Comparison of ENCODE assay signal across 8 cellular contexts in the genomic region with DNA sequence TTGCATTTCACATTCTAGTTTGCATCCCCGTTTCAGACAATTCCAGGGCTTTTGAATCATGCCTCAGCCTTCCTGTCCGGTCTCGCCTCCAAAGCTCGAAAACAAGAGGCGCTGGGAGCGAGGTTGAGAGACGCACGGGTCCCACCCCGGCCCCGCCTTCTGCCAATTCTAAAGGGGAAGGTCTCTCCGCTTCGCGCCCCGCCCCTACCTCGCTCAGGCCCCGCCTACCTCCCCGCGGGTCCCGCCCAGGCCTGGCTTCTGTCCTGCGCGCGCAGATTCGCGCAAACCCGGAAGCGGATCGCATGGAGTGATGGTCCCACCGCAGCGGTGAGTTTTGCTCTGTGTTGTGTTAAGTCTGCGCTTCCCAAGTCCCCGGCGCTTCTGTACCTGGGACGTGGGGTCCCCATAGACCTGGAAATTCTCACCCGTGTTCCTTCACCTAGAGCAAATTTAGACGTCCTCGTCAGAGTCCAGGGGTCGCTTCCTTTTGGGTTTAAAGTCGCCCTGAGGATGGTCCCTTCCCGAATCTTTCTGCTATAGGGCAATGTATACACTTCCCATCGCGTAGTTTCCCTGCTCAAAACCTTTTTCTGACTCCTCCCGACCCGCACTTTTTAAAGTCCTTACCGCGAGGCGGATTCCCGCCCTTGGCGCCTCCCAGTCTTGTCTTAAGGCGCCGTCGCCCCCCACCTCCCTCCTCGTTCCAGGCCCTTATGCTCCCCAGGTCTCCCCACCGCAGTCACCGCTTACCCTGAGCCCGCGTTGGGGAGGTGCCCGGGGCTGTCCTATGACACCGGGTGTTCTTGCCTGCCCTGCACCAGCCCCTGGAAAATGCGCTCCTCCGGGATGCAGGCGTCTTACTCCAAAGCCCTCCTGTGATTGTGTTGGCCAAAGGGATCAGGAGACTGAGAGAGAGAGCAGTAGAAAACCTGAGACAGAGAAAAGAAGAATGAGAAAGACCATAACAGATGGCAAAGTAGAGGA. TPM values are rescaled to one million over a fixed set of nuclear protein-coding genes. Genes with fewer than 3 reads are reported as not detected.
DNase-seq lines count a peak whose midpoint lies in the region; TF ChIP-seq lines count a peak whose summit lies in the region.

A gene (plus strand): TSS at position 284 of the 984 bp plus-strand sequence. CDS start 7,559 bp downstream, outside the sequence.

- no peak for TF ChIP-seq EP300 in SK-N-SH (IDR thresholded peaks at IDR 0.05; ENCODE audit: borderline replicate concordance in 1 of 2, low read depth in 1 of 2, low read length in 1 of 2)

- H3K36me3 Mint-ChIP-seq in activated naive CD4-positive, alpha-beta T cell treated with anti-CD3 and anti-CD28 coated beads, Interleukin-2, amount 50 U/mL, for 24 hours, result peaks cover 33% of the 10 kb centered on the region
- H3K36me3 Mint-ChIP-seq in glutamatergic neuron (ENCODE audit: unreplicated experiment), result peaks cover 16% of the 10 kb centered on the region
- H3K36me3 Mint-ChIP-seq in osteocyte (ENCODE audit: unreplicated experiment), result peaks cover 12% of the 10 kb centered on the region

- peak within 1 kb of the TSS; percentile 90 for H3K27ac Mint-ChIP-seq in activated naive CD4-positive, alpha-beta T cell treated with anti-CD3 and anti-CD28 coated beads, Interleukin-2, amount 50 U/mL, for 24 hours
- peak within 1 kb of the TSS; percentile 75 for H3K27ac Mint-ChIP-seq in glutamatergic neuron (ENCODE audit: unreplicated experiment)
- H3K27ac Mint-ChIP-seq in osteocyte (ENCODE audit: unreplicated experiment), result peak within 1 kb of the TSS; percentile 88

- H3K9ac ChIP-seq in SK-N-SH, result peak within 1 kb of the TSS; percentile 76

- H4K20me1 ChIP-seq in SK-N-SH (ENCODE audit: insufficient read depth), result no peaks in the 10 kb centered on the region

- H3K27me3 ChIP-seq in SK-N-SH (ENCODE audit: insufficient read depth) (no peaks in the 10 kb centered on the region), thymus (ENCODE audit: control insufficient read depth, insufficient read depth) (no peaks in the 10 kb centered on the region)

- H3K4me1 Mint-ChIP-seq in activated naive CD4-positive, alpha-beta T cell treated with anti-CD3 and anti-CD28 coated beads, Interleukin-2, amount 50 U/mL, for 24 hours, result peaks cover 36% of the 10 kb centered on the region
- H3K4me1 Mint-ChIP-seq in glutamatergic neuron (ENCODE audit: low read depth, unreplicated experiment) (peaks cover 2% of the 10 kb centered on the region), osteocyte (ENCODE audit: unreplicated experiment) (peaks cover 6% of the 10 kb centered on the region)

- TF ChIP-seq CTCF in HEK293 (tag by site-specific recombination; IDR thresholded peaks at IDR 0.05), result no peak
- no peak for TF ChIP-seq CTCF in SK-N-SH (IDR thresholded peaks at IDR 0.05)
- no peak for TF ChIP-seq CTCF in glutamatergic neuron (IDR thresholded peaks at IDR 0.05; ENCODE audit: partially characterized antibody, unreplicated experiment)
- no peak for TF ChIP-seq CTCF in osteocyte (IDR thresholded peaks at IDR 0.05)

- peaks cover 21% of the 10 kb centered on the region for H3K79me2 ChIP-seq in SK-N-SH (ENCODE audit: insufficient read depth)

- H3K9me3 Mint-ChIP-seq in activated naive CD4-positive, alpha-beta T cell treated with anti-CD3 and anti-CD28 coated beads, Interleukin-2, amount 50 U/mL, for 24 hours, result peaks cover 12% of the 10 kb centered on the region
- peaks cover 5% of the 10 kb centered on the region for H3K9me3 Mint-ChIP-seq in glutamatergic neuron (ENCODE audit: unreplicated experiment)
- peaks cover 12% of the 10 kb centered on the region for H3K9me3 Mint-ChIP-seq in osteocyte (ENCODE audit: unreplicated experiment)

- peak within 1 kb of the TSS; percentile 97 for H2AFZ ChIP-seq in SK-N-SH (ENCODE audit: low read depth)

- H3K4me2 ChIP-seq in SK-N-SH, result peak within 1 kb of the TSS; percentile 91

- H3K4me3 ChIP-seq in HEK293 (ENCODE audit: low read depth, low read length) (peak within 1 kb of the TSS; percentile 90), SK-N-SH (ENCODE audit: low read depth in 2 of 2, low read length in 1 of 2) (peak within 1 kb of the TSS; percentile 73 to 91), thymus (ENCODE audit: low read length) (peak within 1 kb of the TSS; percentile 72)

- no peaks in the 10 kb centered on the region for H3K9me2 ChIP-seq in SK-N-SH

- WGBS in SK-N-SH (ENCODE audit: low lambda C conversion rate), result 0% methylated on average over 38 of the region's 61 CpGs
- under 1% methylated on average over 61 of the region's 61 CpGs for WGBS in thymus

- no peak for TF ChIP-seq RAD21 in SK-N-SH (IDR thresholded peaks at IDR 0.05; ENCODE audit: low read length)

- H3K9me3 ChIP-seq in HEK293 (ENCODE audit: control insufficient read depth, insufficient read depth, low read depth, low read length) (no peaks in the 10 kb centered on the region; the same call in 1 of the 2 replicates), SK-N-SH (no peaks in the 10 kb centered on the region), thymus (ENCODE audit: control insufficient read depth) (peaks cover 5% of the 10 kb centered on the region)

- peaks cover 4% of the 10 kb centered on the region for H3K27me3 Mint-ChIP-seq in activated naive CD4-positive, alpha-beta T cell treated with anti-CD3 and anti-CD28 coated beads, Interleukin-2, amount 50 U/mL, for 24 hours
- H3K27me3 Mint-ChIP-seq in glutamatergic neuron (ENCODE audit: unreplicated experiment), result peaks cover 4% of the 10 kb centered on the region
- H3K27me3 Mint-ChIP-seq in osteocyte (ENCODE audit: unreplicated experiment), result no peaks in the 10 kb centered on the region

- CTCF ChIA-PET in HEK293 (lab: Yijun Ruan, JAX) (no interaction called here), SK-N-SH (lab: Yijun Ruan, JAX) (interaction anchor here (1.3 to 1.8 kb wide), 2 partner anchors 25 to 138 kb away, joined by 3 to 5 read pairs; no protein-coding TSS in a partner anchor)

- DNase-seq in GM04503 (ENCODE audit: low read depth) (peak; percentile 59), MV-4-11 (lab: John Stamatoyannopoulos, UW) (peak; percentile 82), SK-N-SH (peak; percentile 91), glutamatergic neuron (peak; percentile 98), osteocyte (ENCODE audit: extremely low spot score, unreplicated experiment) (peak; percentile 99)

- H3K4me3 Mint-ChIP-seq in activated naive CD4-positive, alpha-beta T cell treated with anti-CD3 and anti-CD28 coated beads, Interleukin-2, amount 50 U/mL, for 24 hours, result peak within 1 kb of the TSS; percentile 94
- H3K4me3 Mint-ChIP-seq in glutamatergic neuron (ENCODE audit: unreplicated experiment) (peak within 1 kb of the TSS; percentile 90), osteocyte (ENCODE audit: unreplicated experiment) (peak within 1 kb of the TSS; percentile 91)

- no peak within 1 kb of the TSS for H3K27ac ChIP-seq in HEK293 (ENCODE audit: extremely low read depth, low read depth, low read length)
- peak within 1 kb of the TSS; percentile 56 to 57 for H3K27ac ChIP-seq in SK-N-SH (ENCODE audit: low read depth in 2 of 2, low read length in 1 of 2)
- H3K27ac ChIP-seq in thymus (ENCODE audit: low read depth), result peak within 1 kb of the TSS; percentile 79

- peaks cover 5% of the 10 kb centered on the region for H3F3A ChIP-seq in SK-N-SH (replicated peaks; ENCODE audit: insufficient read depth)

- peaks cover 6 to 11% of the 10 kb centered on the region in 2 experiments; a peak in 2 of 3 replicates for H3K36me3 ChIP-seq in HEK293 (ENCODE audit: control insufficient read depth in 2 of 2, insufficient read depth in 1 of 2, low read length in 2 of 2)
- H3K36me3 ChIP-seq in SK-N-SH (replicated peaks in 1 of 2; ENCODE audit: control insufficient read depth in 1 of 2, insufficient read depth in 2 of 2, low read length in 1 of 2), result no peaks in the 10 kb centered on the region
- peaks cover 15% of the 10 kb centered on the region for H3K36me3 ChIP-seq in thymus (ENCODE audit: control insufficient read depth, insufficient read depth)

- POLR2A ChIA-PET in HEK293 (lab: Yijun Ruan, JAX) (interaction anchor here (0.5 to 1.0 kb wide), 6 partner anchors 8 to 599 kb away, joined by 3 to 6 read pairs (median 4); a partner anchor contains a TSS), SK-N-SH (lab: Yijun Ruan, JAX) (interaction anchor here (0.7 kb wide), 1 partner anchor 38 kb away, joined by 3 read pairs; no protein-coding TSS in a partner anchor)

- H3K4me1 ChIP-seq in HEK293 (ENCODE audit: control insufficient read depth, insufficient read depth, low read length) (no peaks in the 10 kb centered on the region), SK-N-SH (ENCODE audit: control insufficient read depth in 1 of 2, insufficient read depth in 2 of 2, low read depth in 1 of 2, low read length in 1 of 2) (no peaks in the 10 kb centered on the region; a peak in 1 of 4 replicates), thymus (ENCODE audit: control insufficient read depth, insufficient read depth, low read length) (no peaks in the 10 kb centered on the region)

TF ChIP-seq in HEK293, 187 proteins besides CTCF, POLR2A, EP300 and RAD21 (continues in another document):
- no peak for TF ChIP-seq ZNF114 (tag by site-specific recombination; IDR thresholded peaks at IDR 0.05)

TF ChIP-seq in SK-N-SH, 30 proteins besides CTCF, POLR2A, EP300 and RAD21 (continues in another document):
- TF ChIP-seq, protein P1, sequence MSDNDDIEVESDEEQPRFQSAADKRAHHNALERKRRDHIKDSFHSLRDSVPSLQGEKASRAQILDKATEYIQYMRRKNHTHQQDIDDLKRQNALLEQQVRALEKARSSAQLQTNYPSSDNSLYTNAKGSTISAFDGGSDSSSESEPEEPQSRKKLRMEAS (IDR thresholded peaks at IDR 0.05; ENCODE audit: low read depth), result peak; percentile 42
- no peak for TF ChIP-seq RFX5 (IDR thresholded peaks at IDR 0.05; ENCODE audit: low read length)
- no peak for TF ChIP-seq SMC3 (IDR thresholded peaks at IDR 0.05; ENCODE audit: low read depth, low read length)
- TF ChIP-seq MEF2A (IDR thresholded peaks at IDR 0.05; ENCODE audit: borderline replicate concordance, low read depth), result no peak
- no peak for TF ChIP-seq CHD2 (IDR thresholded peaks at IDR 0.05; ENCODE audit: low read length, partially characterized antibody)
- TF ChIP-seq SIN3A (IDR thresholded peaks at IDR 0.05; ENCODE audit: borderline replicate concordance, low read depth, low read length), result 0 out of 2 replicates have a peak, but pooled peaks have one; percentile 67

RNA-seq across cellular contexts. Expression of the gene that starts here (rescaled TPM):
- polyA plus RNA-seq in SK-N-SH (2012; rRNA removed), result 0.77 and 0.94 TPM in 2 replicates
- polyA plus RNA-seq in SK-N-SH (2012; cell fraction: cytosol; rRNA removed), result 1.3 TPM in 2 replicates
- 0.29 and 0.82 TPM in 2 replicates for polyA plus RNA-seq in SK-N-SH (2012; cell fraction: nucleus; rRNA removed)
- total RNA-seq in glutamatergic neuron (ENCODE audit: unreplicated experiment), result 8.5 TPM
- total RNA-seq in osteocyte, result 5.7 and 6.6 TPM in 2 replicates
- polyA plus RNA-seq in thymus, result 5.7 TPM
